Comparison of ENCODE assay signal across 9 cellular contexts in genomic region chr15:48974865-48975264, GRCh38. TPM values are rescaled to one million over a fixed set of nuclear protein-coding genes. Genes with fewer than 3 reads are reported as not detected.
A peak's percentile ranks its signal among the peaks of the same experiment; 100 is the strongest.
DNase-seq lines count a peak whose midpoint lies in the region; ATAC-seq, FAIRE-seq and TF ChIP-seq lines count a peak whose summit lies in the region.
"Had no signal": no experiment of that assay in that cellular context is flagged by ENCODE, and none has a peak within 500 bp of the region (broad histone marks: within the 10 kb centered on the region; RNA-seq: fewer than 3 reads in every experiment).

No MANE protein-coding gene starts in this region.

- H3K27ac Mint-ChIP-seq in naive thymus-derived CD8-positive, alpha-beta T cell, result no peak overlapping the region

- TF ChIP-seq CTCF in kidney (IDR thresholded peaks at IDR 0.05; ENCODE audit: borderline replicate concordance, extremely low read depth, insufficient read depth), result no peak

- H3K36me3 ChIP-seq in kidney (ENCODE audit: control insufficient read depth in 1 of 2, insufficient read depth in 2 of 2, low read length in 2 of 2), result no peaks in the 10 kb centered on the region

- H3K9ac ChIP-seq in kidney (ENCODE audit: low read length in 2 of 2), result no peak overlapping the region

- FAIRE-seq in H54 (lab: Jason Lieb, UNC) (no peak), kidney (lab: Jason Lieb, UNC) (no peak)

- no peaks in the 10 kb centered on the region for H3K9me3 Mint-ChIP-seq in naive thymus-derived CD8-positive, alpha-beta T cell

- peak overlapping the region in 6 of 10 donors; percentile 12 to 70 (median 42) for H3K4me3 Mint-ChIP-seq in naive thymus-derived CD8-positive, alpha-beta T cell

- no peak for TF ChIP-seq POLR2A in H54 (IDR thresholded peaks at IDR 0.05; ENCODE audit: low read depth, low read length)

- POLR2A ChIA-PET in naive thymus-derived CD8-positive, alpha-beta T cell (lab: Charles Lee), result interaction anchor here (0.7 kb wide), 1 partner anchor 97 kb away, joined by 4 read pairs; the partner anchor contains the start of gene EID1

- DNase-seq in DMS114 treated with DMSO at 0.1 percent for 48 hours (lab: John Stamatoyannopoulos, UW; ENCODE audit: unreplicated experiment) (peak; percentile 22), NCI-H146 treated with DMSO at 0.1 percent for 48 hours (lab: John Stamatoyannopoulos, UW; ENCODE audit: unreplicated experiment) (peak; percentile 6), caudate nucleus (lab: John Stamatoyannopoulos, UW) (peak in 1 of 61 donors; percentile 18), SIG-M5 treated with dmso at 0.1 percent for 504 hours (lab: John Stamatoyannopoulos, UW; ENCODE audit: unreplicated experiment) (no peak), H54 (ENCODE audit: insufficient read length, low spot score) (no peak), DMS79 treated with DMSO at 0.1 percent for 48 hours (lab: John Stamatoyannopoulos, UW) (no peak), kidney (no peak)
- no peak for DNase-seq in naive thymus-derived CD8-positive, alpha-beta T cell
- DNase-seq: activated CD4-positive, alpha-beta T cell treated with anti-CD3 and anti-CD28 coated beads, Interleukin-2, amount 10 ng/mL, durations not matched to agents 24 days and 14 days had no signal

- H3K27ac ChIP-seq in caudate nucleus (ENCODE audit: low read depth, low read length), result peak overlapping the region; percentile 81
- H3K27ac ChIP-seq in kidney (ENCODE audit: low read depth in 2 of 2, low read length in 2 of 2), result no peak overlapping the region

- H3K36me3 Mint-ChIP-seq in naive thymus-derived CD8-positive, alpha-beta T cell, result no peaks in the 10 kb centered on the region

- peaks cover 0 to 2% of the 10 kb centered on the region in 2 donors for H3K4me1 ChIP-seq in kidney (ENCODE audit: control insufficient read depth in 1 of 2, insufficient read depth in 1 of 2, low read depth in 1 of 2, low read length in 2 of 2)

- peaks cover 2 to 10% (median 4%) of the 10 kb centered on the region in 4 donors for H3K4me1 Mint-ChIP-seq in naive thymus-derived CD8-positive, alpha-beta T cell

- intact Hi-C loops in kidney (cut with DNase I), result no loop called here

- no peaks in the 10 kb centered on the region for H3K9me3 ChIP-seq in kidney (ENCODE audit: control insufficient read depth in 1 of 2, low read length in 2 of 2)

- H3K4me3 ChIP-seq in kidney (ENCODE audit: low read length in 2 of 2), result no peak overlapping the region

- H3K27me3 Mint-ChIP-seq in naive thymus-derived CD8-positive, alpha-beta T cell, result peaks cover 17 to 51% (median 28%) of the 10 kb centered on the region in 5 donors

- no peak for ATAC-seq in naive thymus-derived CD8-positive, alpha-beta T cell

RNA-seq across cellular contexts. Expression of gene SHC4, which starts 11.1 kb away (rescaled TPM):
- not detected for total RNA-seq in naive thymus-derived CD8-positive, alpha-beta T cell
- not detected for polyA plus RNA-seq in naive thymus-derived CD8-positive, alpha-beta T cell
- total RNA-seq in kidney, result 0.50 TPM
- polyA plus RNA-seq in kidney (ENCODE audit: insufficient read depth, low read depth, low replicate concordance), result 0.47 TPM

Comparison
In these comparisons a context has a peak if more than half of its experiments do, and no peak if none do; other contexts are left out.
1. DNase-seq: peak in DMS114 treated with DMSO at 0.1 percent for 48 hours (single experiment) and NCI-H146 treated with DMSO at 0.1 percent for 48 hours (single experiment); none in naive thymus-derived CD8-positive, alpha-beta T cell (0 of 10), SIG-M5 treated with dmso at 0.1 percent for 504 hours (single experiment), H54 (single experiment), DMS79 treated with DMSO at 0.1 percent for 48 hours (single experiment) and kidney (single experiment).